13 cellular contexts compared by ENCODE assay signal in genomic region chr3:29694331-29694730, GRCh38.
A peak's percentile ranks its signal among the peaks of the same experiment; 100 is the strongest.
DNase-seq lines count a peak whose midpoint lies in the region; ATAC-seq and TF ChIP-seq lines count a peak whose summit lies in the region.
"Had no signal": no experiment of that assay in that cellular context is flagged by ENCODE, and none has a peak within 500 bp of the region (broad histone marks: within the 10 kb centered on the region; RNA-seq: fewer than 3 reads in every experiment).

No MANE protein-coding gene starts in this region.

- no CpG with 5 or more reads among the region's 2 CpGs for WGBS in IMR-90 (ENCODE audit: extremely low coverage in 2 of 2, insufficient read length in 1 of 2), 2 experiments
- no CpG with 5 or more reads among the region's 2 CpGs for WGBS in mesenchymal stem cell
- WGBS in transverse colon (ENCODE audit: low coverage in 1 of 2), 2 donors = 74 to 82% methylated on average over 2 of the region's 2 CpGs

- H2BK15ac ChIP-seq in IMR-90 (ENCODE audit: low read depth, low read length) (no peak overlapping the region), mesenchymal stem cell (ENCODE audit: low read depth, poor library complexity, severe bottlenecking) (no peak overlapping the region)

- H3K4ac ChIP-seq in IMR-90 (ENCODE audit: low read depth, low read length) (no peak overlapping the region), mesenchymal stem cell (ENCODE audit: low read depth in 1 of 2, low read length in 2 of 2) (no peak overlapping the region)

- no peaks in the 10 kb centered on the region for H3K27me3 Mint-ChIP-seq in MCF 10A (ENCODE audit: insufficient read depth, unreplicated experiment)

- H2BK20ac ChIP-seq in IMR-90 (ENCODE audit: low read depth, low read length) = peak overlapping the region; percentile 53; the same call in 1 of the 2 replicates

- H3K4me3 ChIP-seq in IMR-90 (ENCODE audit: insufficient read depth, low read depth, low read length) (no peak overlapping the region), mesenchymal stem cell (ENCODE audit: insufficient read depth in 1 of 2, low read depth in 1 of 2, low read length in 2 of 2) (no peak overlapping the region), transverse colon (no peak overlapping the region)

- no peak for DNase-seq in IMR-90
- DNase-seq in MCF 10A (ENCODE audit: unreplicated experiment) = no peak
- no peak for DNase-seq in mesenchymal stem cell
- DNase-seq in transverse colon = no peak
- no peak for DNase-seq in ecto neural progenitor cell (ENCODE audit: low spot score)
- DNase-seq in midbrain (lab: John Stamatoyannopoulos, UW) = no peak
- DNase-seq: activated naive CD8-positive, alpha-beta T cell treated with anti-CD3 and anti-CD28 coated beads, Interleukin-2, amount 10 ng/mL, durations not matched to agents 7 days and 5 days; CD8-positive, alpha-beta T cell; NCI-H1105 treated with DMSO at 0.1 percent for 48 hours; NCI-H524; posterior cingulate gyrus had no signal

- H4K8ac ChIP-seq in IMR-90 (ENCODE audit: low read depth in 2 of 2, low read length in 2 of 2) (peak overlapping the region in 1 of 2 experiments; percentile 37; a peak in 1 of 4 replicates), mesenchymal stem cell (ENCODE audit: low read length) (no peak overlapping the region)

- ATAC-seq in IMR-90 (ENCODE audit: low read depth) = peak; percentile 15; the same call in 1 of the 2 replicates
- ATAC-seq in GM21737 (IDR thresholded peaks at IDR 0.05; ENCODE audit: unreplicated experiment) = no peak
- ATAC-seq: CD8-positive, alpha-beta T cell had no signal

- H3K36me3 ChIP-seq in IMR-90 (ENCODE audit: control insufficient read depth, insufficient read depth, low read length) = no peaks in the 10 kb centered on the region
- peaks cover 0 to 3% of the 10 kb centered on the region in 2 experiments for H3K36me3 ChIP-seq in mesenchymal stem cell (ENCODE audit: control insufficient read depth in 1 of 2, insufficient read depth in 2 of 2, low read depth in 1 of 2, low read length in 2 of 2)
- H3K36me3 ChIP-seq in transverse colon = no peaks in the 10 kb centered on the region

- H2AFZ ChIP-seq in IMR-90 (replicated peaks; ENCODE audit: low read length, poor library complexity) (no peak overlapping the region), mesenchymal stem cell (ENCODE audit: low read depth, low read length) (no peak overlapping the region)

- no peak for TF ChIP-seq EP300 in transverse colon (IDR thresholded peaks at IDR 0.05; ENCODE audit: low read depth)

- H3K4me1 ChIP-seq in IMR-90 (ENCODE audit: control insufficient read depth, insufficient read depth, low read length) (peaks cover 12% of the 10 kb centered on the region), mesenchymal stem cell (ENCODE audit: control insufficient read depth, insufficient read depth, low read depth, low read length) (peaks cover 4% of the 10 kb centered on the region), transverse colon (peaks cover 0 to 24% (median 6%) of the 10 kb centered on the region in 4 donors)

- no peak overlapping the region for H4K5ac ChIP-seq in IMR-90 (ENCODE audit: low read depth, low read length)

- H3K79me1 ChIP-seq in IMR-90 (ENCODE audit: low read depth in 1 of 2, low read length in 2 of 2) (peaks cover 7 to 26% of the 10 kb centered on the region in 2 experiments), mesenchymal stem cell (replicated peaks; ENCODE audit: low read length, poor library complexity, severe bottlenecking) (peaks cover 5% of the 10 kb centered on the region)

- H3K4me2 ChIP-seq in IMR-90 (ENCODE audit: low read depth, low read length) (no peak overlapping the region), mesenchymal stem cell (ENCODE audit: low read length, poor library complexity, severe bottlenecking) (no peak overlapping the region)

- BruUV-seq in IMR-90 (replicated peaks; lab: Mats Ljungman, UMichigan) (no TSS peak), MCF 10A (replicated peaks; lab: Mats Ljungman, UMichigan) (no TSS peak)

- H3K9me3 ChIP-seq in IMR-90 (ENCODE audit: control insufficient read depth, insufficient read depth, low read length) (no peaks in the 10 kb centered on the region), mesenchymal stem cell (ENCODE audit: control insufficient read depth, low read length) (no peaks in the 10 kb centered on the region), transverse colon (no peaks in the 10 kb centered on the region)

- H3K27ac Mint-ChIP-seq in MCF 10A (ENCODE audit: low read depth, unreplicated experiment) = peak overlapping the region; percentile 91
- H3K27ac Mint-ChIP-seq: activated naive CD8-positive, alpha-beta T cell treated with anti-CD3 and anti-CD28 coated beads, Interleukin-2, amount 10 ng/mL, durations not matched to agents 7 days and 5 days; CD8-positive, alpha-beta T cell; T-helper 1 cell treated with Interleukin-12 subunit alpha and Interleukin-12 subunit beta and Interleukin-4 antibody, amounts not matched to agents 30 μg/mL and 1 μg/mL, for 36 hours had no signal

- no peak overlapping the region for H4K91ac ChIP-seq in IMR-90 (ENCODE audit: insufficient read depth, low read depth, low read length)
- no peak overlapping the region for H4K91ac ChIP-seq in mesenchymal stem cell (ENCODE audit: low read length)

- no peak overlapping the region; the same call in 1 of the 2 replicates for H3K9ac ChIP-seq in IMR-90 (ENCODE audit: low read depth, low read length)
- H3K9ac ChIP-seq in mesenchymal stem cell (ENCODE audit: low read length) = peak overlapping the region; percentile 61

- H2BK12ac ChIP-seq in mesenchymal stem cell (ENCODE audit: low read length in 2 of 2) = no peak overlapping the region

- peaks cover 44% of the 10 kb centered on the region for H3K4me1 Mint-ChIP-seq in MCF 10A (ENCODE audit: insufficient read depth, unreplicated experiment)
- H3K4me1 Mint-ChIP-seq: activated naive CD8-positive, alpha-beta T cell treated with anti-CD3 and anti-CD28 coated beads, Interleukin-2, amount 10 ng/mL, durations not matched to agents 7 days and 5 days had no signal

- no peak overlapping the region for H3K18ac ChIP-seq in IMR-90 (ENCODE audit: low read depth, low read length)
- H3K18ac ChIP-seq in mesenchymal stem cell (ENCODE audit: low read depth in 1 of 2, low read length in 2 of 2) = no peak overlapping the region

- H3K36me3 Mint-ChIP-seq in MCF 10A (ENCODE audit: insufficient read depth, unreplicated experiment) = no peaks in the 10 kb centered on the region
- H3K36me3 Mint-ChIP-seq: activated naive CD8-positive, alpha-beta T cell treated with anti-CD3 and anti-CD28 coated beads, Interleukin-2, amount 10 ng/mL, durations not matched to agents 7 days and 5 days; CD8-positive, alpha-beta T cell had no signal

- intact Hi-C loops in IMR-90 (cut with micrococcal nuclease) = loop anchor here (1.0 to 10.0 kb wide), 4 partner anchors 64 to 780 kb away; partner anchors contain the start of gene RBMS3
- intact Hi-C loops in MCF 10A (cut with micrococcal nuclease) = loop anchor here (1.0 to 10.0 kb wide), 2 partner anchors 413 to 770 kb away; partner anchors contain the start of gene RBMS3
- intact Hi-C loops in transverse colon (cut with DNase I; ENCODE audit: low total_unique reads) = no loop called here

- dilution Hi-C loops in IMR-90 (cut with HindIII; ENCODE audit: low sequenced_read_pairs, unreplicated experiment) = no loop called here

- H3K4me3 Mint-ChIP-seq in MCF 10A (ENCODE audit: unreplicated experiment) = peak overlapping the region; percentile 43
- H3K4me3 Mint-ChIP-seq: activated naive CD8-positive, alpha-beta T cell treated with anti-CD3 and anti-CD28 coated beads, Interleukin-2, amount 10 ng/mL, durations not matched to agents 7 days and 5 days; CD8-positive, alpha-beta T cell; T-helper 1 cell treated with Interleukin-12 subunit alpha and Interleukin-12 subunit beta and Interleukin-4 antibody, amounts not matched to agents 30 μg/mL and 1 μg/mL, for 36 hours had no signal

- H3K27me3 ChIP-seq in IMR-90 (ENCODE audit: control insufficient read depth, insufficient read depth, low read length) (no peaks in the 10 kb centered on the region), mesenchymal stem cell (ENCODE audit: control insufficient read depth in 1 of 2, insufficient read depth in 1 of 2, low read length in 2 of 2) (no peaks in the 10 kb centered on the region), transverse colon (no peaks in the 10 kb centered on the region)

- H2BK120ac ChIP-seq in IMR-90 (ENCODE audit: low read depth, low read length) (0 out of 2 replicates have a peak overlapping the region, but pooled peaks have one; percentile 4), mesenchymal stem cell (ENCODE audit: low read depth, low read length) (no peak overlapping the region)

- TF ChIP-seq CTCF in IMR-90 (conservative IDR thresholded peaks at IDR 0.05; ENCODE audit: low read depth, low read length) (no peak), MCF 10A (IDR thresholded peaks at IDR 0.05; ENCODE audit: unreplicated experiment) (no peak), transverse colon (IDR thresholded peaks at IDR 0.05) (no peak)

- H3K27ac ChIP-seq in IMR-90 (ENCODE audit: insufficient read depth, low read length) (peak overlapping the region; percentile 63; the same call in 1 of the 2 replicates), mesenchymal stem cell (ENCODE audit: low read length, poor library complexity, severe bottlenecking) (peak overlapping the region; percentile 86), transverse colon (peak overlapping the region; percentile 69 to 81 (median 75))

- TF ChIP-seq RAD21 in IMR-90 (IDR thresholded peaks at IDR 0.05; ENCODE audit: low read length) = no peak

- H2AK9ac ChIP-seq in IMR-90 (replicated peaks; ENCODE audit: low read depth, low read length, poor library complexity) = no peak overlapping the region

- in situ Hi-C loops in IMR-90 (cut with MboI; ENCODE audit: low sequenced_read_pairs) (no loop called here), transverse colon (cut with MboI; ENCODE audit: low pct_ligation_motif_present in 1 of 4, low pct_unique_long_range_greater_than_20kb in 1 of 4, low sequenced_read_pairs in 3 of 4) (no loop called here)

- H3K23ac ChIP-seq in IMR-90 (ENCODE audit: low read depth, low read length) (no peak overlapping the region), mesenchymal stem cell (ENCODE audit: low read length in 2 of 2) (no peak overlapping the region)

- H4K20me1 ChIP-seq in IMR-90 (ENCODE audit: insufficient read depth, low read length) = no peaks in the 10 kb centered on the region

- H3K9me1 ChIP-seq in IMR-90 (ENCODE audit: insufficient read depth, low read length) = peaks cover 4% of the 10 kb centered on the region; the same call in 1 of the 2 replicates

- no peak overlapping the region for H2AK5ac ChIP-seq in IMR-90 (ENCODE audit: low read depth, low read length)
- no peak overlapping the region for H2AK5ac ChIP-seq in mesenchymal stem cell (ENCODE audit: low read length, severe bottlenecking)

- 0 out of 2 replicates have a peak overlapping the region, but pooled peaks have one; percentile 13 for H3K56ac ChIP-seq in IMR-90 (ENCODE audit: extremely low read depth, insufficient read depth, low read length)

- H3K9me3 Mint-ChIP-seq in MCF 10A (ENCODE audit: unreplicated experiment) = no peaks in the 10 kb centered on the region
- H3K9me3 Mint-ChIP-seq: activated naive CD8-positive, alpha-beta T cell treated with anti-CD3 and anti-CD28 coated beads, Interleukin-2, amount 10 ng/mL, durations not matched to agents 7 days and 5 days; CD8-positive, alpha-beta T cell; T-helper 1 cell treated with Interleukin-12 subunit alpha and Interleukin-12 subunit beta and Interleukin-4 antibody, amounts not matched to agents 30 μg/mL and 1 μg/mL, for 36 hours had no signal

- H2BK5ac ChIP-seq in IMR-90 (ENCODE audit: low read depth, low read length, poor library complexity, severe bottlenecking) (peak overlapping the region; percentile 92), mesenchymal stem cell (ENCODE audit: low read depth, low read length, poor library complexity, severe bottlenecking) (no peak overlapping the region)

- CTCF ChIA-PET in IMR-90 (lab: Yijun Ruan, JAX) = no interaction called here
- CTCF ChIA-PET in MCF 10A (lab: Yijun Ruan, JAX) = interaction anchor here (0.5 to 0.6 kb wide), 2 partner anchors 72 to 212 kb away, joined by 3 to 5 read pairs; no protein-coding TSS in a partner anchor

- H3K14ac ChIP-seq in IMR-90 (replicated peaks; ENCODE audit: low read depth, low read length) (no peak overlapping the region), mesenchymal stem cell (ENCODE audit: low read length in 2 of 2) (no peak overlapping the region)

- POLR2A ChIA-PET in IMR-90 (lab: Charles Lee; ENCODE audit: unreplicated experiment) (no interaction called here), MCF 10A (lab: Yijun Ruan, JAX) (interaction anchor here (0.5 to 3.6 kb wide), 15 partner anchors 11 to 629 kb away, joined by 3 to 50 read pairs (median 5); partner anchors contain the start of gene RBMS3)

- no peak for TF ChIP-seq POLR2A in IMR-90 (IDR thresholded peaks at IDR 0.05; ENCODE audit: low read depth, low read length)
- no peak for TF ChIP-seq POLR2A in transverse colon (IDR thresholded peaks at IDR 0.05)
